In the genomic region with DNA sequence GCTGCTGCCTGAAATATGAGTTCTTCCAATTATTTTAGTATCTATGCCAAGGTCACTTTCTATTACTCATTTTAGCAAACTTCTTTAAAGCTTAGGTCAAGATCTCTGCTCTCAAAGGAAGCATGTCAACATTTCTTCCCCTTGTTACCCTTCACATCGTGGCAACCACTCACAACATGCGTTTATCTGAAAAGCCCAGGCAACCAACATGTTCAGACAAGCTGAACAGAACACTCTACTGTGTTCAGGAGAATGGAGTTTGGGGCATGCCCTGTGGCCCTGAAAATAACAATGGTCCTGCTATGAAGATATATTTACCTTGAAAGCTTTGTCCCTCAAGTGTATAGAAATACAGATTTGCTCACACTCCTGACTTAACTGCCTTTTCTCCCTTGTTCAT, we compare ENCODE assay signal across 19 cellular contexts.
"Had no signal": no experiment of that assay in that cellular context is flagged by ENCODE, and none has a peak within 500 bp of the region (broad histone marks: within the 10 kb centered on the region; RNA-seq: fewer than 3 reads in every experiment).

No MANE protein-coding gene starts in this region.

- H3K36me3 ChIP-seq: brain microvascular endothelial cell, spleen, transverse colon had no signal

- ATAC-seq: activated T-cell treated with anti-CD3 and anti-CD28 coated beads, Interleukin-2, amount 50 U/mL, for 4 hours; mucosa of descending colon; naive thymus-derived CD8-positive, alpha-beta T cell; psoas muscle; sciatic nerve had no signal

- H3K27ac Mint-ChIP-seq: activated naive CD8-positive, alpha-beta T cell; immature natural killer cell; naive thymus-derived CD8-positive, alpha-beta T cell had no signal

- H3K4me3 ChIP-seq: mucosa of descending colon, psoas muscle, spleen, transverse colon had no signal

- H3K4me1 ChIP-seq: psoas muscle, spleen, transverse colon had no signal

- H3K9me3 ChIP-seq: psoas muscle, transverse colon had no signal

- H3K4me3 Mint-ChIP-seq: activated naive CD8-positive, alpha-beta T cell; activated T-cell treated with anti-CD3 and anti-CD28 coated beads, Interleukin-2, amount 50 U/mL, for 4 hours; immature natural killer cell; naive thymus-derived CD8-positive, alpha-beta T cell had no signal

- H3K9me3 Mint-ChIP-seq: activated T-cell treated with anti-CD3 and anti-CD28 coated beads, Interleukin-2, amount 50 U/mL, for 4 hours; immature natural killer cell had no signal

- H3K4me1 Mint-ChIP-seq: immature natural killer cell; naive thymus-derived CD8-positive, alpha-beta T cell had no signal

- H3K27ac ChIP-seq: brain microvascular endothelial cell, psoas muscle, spleen, transverse colon had no signal

- H3K27me3 ChIP-seq: brain microvascular endothelial cell, transverse colon had no signal

- H3K36me3 Mint-ChIP-seq: activated naive CD8-positive, alpha-beta T cell; immature natural killer cell had no signal

- DNase-seq: activated CD4-positive, alpha-beta T cell treated with anti-CD3 and anti-CD28 coated beads, Interleukin-2, amount 50 U/mL, for 48 hours; activated CD4-positive, CD25-positive, alpha-beta regulatory T cell treated with anti-CD3 and anti-CD28 coated beads, Interleukin-2, amount 50 U/mL, for 72 hours; activated gamma-delta T cell; activated T-cell treated with anti-CD3 and anti-CD28 coated beads, Interleukin-2, amount 50 U/mL, for 4 hours; brain microvascular endothelial cell; dermis blood vessel endothelial cell; erythroblast; immature natural killer cell; mucosa of descending colon; naive thymus-derived CD8-positive, alpha-beta T cell; occipital lobe; psoas muscle; spleen; stimulated activated CD4-positive, alpha-beta T cell treated with anti-CD3 and anti-CD28 coated beads, Interleukin-1b, Interleukin-23, amount 100 ng/mL, for 48 hours; stimulated activated naive CD4-positive, alpha-beta T cell; substantia nigra; transverse colon had no signal
